ENCODE assay signal across 1 cellular context in genomic region chr14:24255931-24256696, GRCh38.
A peak's percentile ranks its signal among the peaks of the same experiment; 100 is the strongest.
TF ChIP-seq lines count a peak whose summit lies in the region.

No MANE protein-coding gene starts in this region.

TF ChIP-seq in HepG2, 621 proteins besides CTCF, POLR2A, EP300 and RAD21 (continued from another document and continues in another):
- TF ChIP-seq ZNF777 (CRISPR knock-in tag; IDR thresholded peaks at IDR 0.05) (no peak), ZNF460 (CRISPR knock-in tag; IDR thresholded peaks at IDR 0.05; ENCODE audit: borderline replicate concordance) (no peak; the same call in 1 of the 2 replicates), ZNF234 (CRISPR knock-in tag; conservative IDR thresholded peaks at IDR 0.05) (0 out of 2 replicates have a peak, but pooled peaks have one; percentile 71), ZNF629 (CRISPR knock-in tag; conservative IDR thresholded peaks at IDR 0.05) (peak; percentile 22; the same call in 1 of the 2 replicates), SNRNP70 (IDR thresholded peaks at IDR 0.05; ENCODE audit: low read depth, low read length) (no peak), RXRB (CRISPR knock-in tag; IDR thresholded peaks at IDR 0.05; ENCODE audit: borderline replicate concordance) (peak; percentile 51), HES4 (CRISPR knock-in tag; IDR thresholded peaks at IDR 0.05; ENCODE audit: borderline replicate concordance) (peak; percentile 34; the same call in 1 of the 2 replicates), ZNF619 (CRISPR knock-in tag; IDR thresholded peaks at IDR 0.05) (peak; percentile 77), ZNF496 (CRISPR knock-in tag; IDR thresholded peaks at IDR 0.05; ENCODE audit: insufficient replicate concordance) (no peak), ZNF816 (CRISPR knock-in tag; IDR thresholded peaks at IDR 0.05; ENCODE audit: borderline replicate concordance) (no peak), ZBTB7A (CRISPR knock-in tag; IDR thresholded peaks at IDR 0.05) (peak; percentile 70; the same call in 1 of the 2 replicates), NONO (IDR thresholded peaks at IDR 0.05) (no peak), NONO (CRISPR knock-in tag; conservative IDR thresholded peaks at IDR 0.05) (peak; percentile 80), MXD4 (CRISPR knock-in tag; IDR thresholded peaks at IDR 0.05) (0 out of 2 replicates have a peak, but pooled peaks have one; percentile 5), ZNF609 (CRISPR knock-in tag; IDR thresholded peaks at IDR 0.05; ENCODE audit: borderline replicate concordance) (peak; percentile 91), ZNF451 (CRISPR knock-in tag; IDR thresholded peaks at IDR 0.05) (peak; percentile 62; the same call in 1 of the 2 replicates), EEA1 (CRISPR knock-in tag; IDR thresholded peaks at IDR 0.05; ENCODE audit: borderline replicate concordance) (no peak), ZSCAN31 (CRISPR knock-in tag; IDR thresholded peaks at IDR 0.05; ENCODE audit: low read depth) (peak; percentile 72; the same call in 1 of the 2 replicates), ZNF607 (CRISPR knock-in tag; IDR thresholded peaks at IDR 0.05; ENCODE audit: borderline replicate concordance) (peak; percentile 39; the same call in 1 of the 2 replicates), IRX3 (CRISPR knock-in tag; IDR thresholded peaks at IDR 0.05; ENCODE audit: borderline replicate concordance, low read depth) (peak; percentile 22; the same call in 1 of the 2 replicates), NCOR1 (IDR thresholded peaks at IDR 0.05; ENCODE audit: borderline replicate concordance, low read length) (peak; percentile 67), KDM3A (CRISPR knock-in tag; IDR thresholded peaks at IDR 0.05; ENCODE audit: low read depth) (0 out of 2 replicates have a peak, but pooled peaks have one; percentile 16), FOXP1 (IDR thresholded peaks at IDR 0.05) (no peak), FOXP1 (CRISPR knock-in tag; IDR thresholded peaks at IDR 0.05) (peak; percentile 80), ZNF350 (CRISPR knock-in tag; IDR thresholded peaks at IDR 0.05; ENCODE audit: borderline replicate concordance, low read depth) (peak; percentile 44; the same call in 1 of the 2 replicates), ZNF614 (CRISPR knock-in tag; IDR thresholded peaks at IDR 0.05; ENCODE audit: borderline replicate concordance) (no peak), HNF4A (CRISPR knock-in tag; IDR thresholded peaks at IDR 0.05) (peak; percentile 95), SP4 (CRISPR knock-in tag; IDR thresholded peaks at IDR 0.05) (0 out of 2 replicates have a peak, but pooled peaks have one; percentile 13), ZNF775 (CRISPR knock-in tag; IDR thresholded peaks at IDR 0.05; ENCODE audit: borderline replicate concordance) (peak; percentile 40; the same call in 1 of the 2 replicates), KDM6A (CRISPR knock-in tag; IDR thresholded peaks at IDR 0.05; ENCODE audit: low read depth) (0 out of 2 replicates have a peak, but pooled peaks have one; percentile 53), PHB2 (IDR thresholded peaks at IDR 0.05; ENCODE audit: partially characterized antibody) (no peak), SP140L (CRISPR knock-in tag; IDR thresholded peaks at IDR 0.05; ENCODE audit: borderline replicate concordance) (no peak), CCDC6 (CRISPR knock-in tag; IDR thresholded peaks at IDR 0.05) (peak; percentile 73), GATAD2A (CRISPR knock-in tag; IDR thresholded peaks at IDR 0.05) (peak; percentile 58), ZNF296 (CRISPR knock-in tag; conservative IDR thresholded peaks at IDR 0.05) (no peak; the same call in 1 of the 2 replicates), SRSF9 (IDR thresholded peaks at IDR 0.05; ENCODE audit: borderline replicate concordance, insufficient read depth, low read depth, low read length, poor library complexity, severe bottlenecking) (no peak), ZKSCAN8 (CRISPR knock-in tag; IDR thresholded peaks at IDR 0.05; ENCODE audit: borderline replicate concordance) (no peak), ZBED4 (CRISPR knock-in tag; IDR thresholded peaks at IDR 0.05; ENCODE audit: borderline replicate concordance) (peak; percentile 91; the same call in 1 of the 2 replicates), ZNF83 (CRISPR knock-in tag; IDR thresholded peaks at IDR 0.05; ENCODE audit: borderline replicate concordance) (no peak), TBP (CRISPR knock-in tag; IDR thresholded peaks at IDR 0.05) (no peak), MXD1 (CRISPR knock-in tag; IDR thresholded peaks at IDR 0.05) (0 out of 2 replicates have a peak, but pooled peaks have one; percentile 37), RNF2 (conservative IDR thresholded peaks at IDR 0.05; ENCODE audit: low read depth) (no peak), USF2 (IDR thresholded peaks at IDR 0.05; ENCODE audit: low read depth, low read length) (0 out of 2 replicates have a peak, but pooled peaks have one; percentile 2), USF2 (CRISPR knock-in tag; IDR thresholded peaks at IDR 0.05; ENCODE audit: borderline replicate concordance) (no peak), LCORL (IDR thresholded peaks at IDR 0.05) (no peak), LCORL (CRISPR knock-in tag; IDR thresholded peaks at IDR 0.05) (peak; percentile 82), GZF1 (CRISPR knock-in tag; IDR thresholded peaks at IDR 0.05) (no peak), THAP11 (CRISPR knock-in tag; IDR thresholded peaks at IDR 0.05) (peak; percentile 26; the same call in 1 of the 2 replicates), ZNF878 (CRISPR knock-in tag; IDR thresholded peaks at IDR 0.05) (peak; percentile 79; the same call in 1 of the 2 replicates), ZNF274 (CRISPR knock-in tag; IDR thresholded peaks at IDR 0.05) (no peak; the same call in 1 of the 2 replicates), ZNF740 (CRISPR knock-in tag; IDR thresholded peaks at IDR 0.05) (no peak), ATF6 (CRISPR knock-in tag; conservative IDR thresholded peaks at IDR 0.05) (no peak), TBX2 (CRISPR knock-in tag; IDR thresholded peaks at IDR 0.05; ENCODE audit: borderline replicate concordance) (peak; percentile 53; the same call in 1 of the 2 replicates), SOX5 (CRISPR knock-in tag; IDR thresholded peaks at IDR 0.05; ENCODE audit: borderline replicate concordance) (0 out of 2 replicates have a peak, but pooled peaks have one; percentile 43), MIER2 (CRISPR knock-in tag; IDR thresholded peaks at IDR 0.05) (0 out of 2 replicates have a peak, but pooled peaks have one; percentile 15), SOX13 (IDR thresholded peaks at IDR 0.05) (no peak; the same call in 1 of the 2 replicates), SOX13 (CRISPR knock-in tag; conservative IDR thresholded peaks at IDR 0.05 in 1 of 2, IDR thresholded peaks at IDR 0.05 in 1 of 2) (peak in 1 of 2 experiments; percentile 51; a peak in 2 of 4 replicates)
